Comparison of ENCODE assay signal across 24 cellular contexts in genomic region chr7:28478661-28479060, GRCh38.
"Had no signal": no experiment of that assay in that cellular context is flagged by ENCODE, and none has a peak within 500 bp of the region (broad histone marks: within the 10 kb centered on the region; RNA-seq: fewer than 3 reads in every experiment).

No MANE protein-coding gene starts in this region.

- H3K4me3 ChIP-seq: adrenal gland, body of pancreas, hepatocyte, skin epidermis, tibial artery had no signal

- DNase-seq: activated CD4-positive, alpha-beta T cell treated with anti-CD3 and anti-CD28 coated beads, Interleukin-2, amount 50 U/mL, for 48 hours; activated naive CD4-positive, alpha-beta T cell treated with anti-CD3 and anti-CD28 coated beads, Interleukin-2, amount 10 ng/mL, durations not matched to agents 7 days and 5 days; activated T-cell treated with anti-CD3 and anti-CD28 coated beads, Interleukin-2, amount 50 U/mL, for 24 hours; adrenal gland; body of pancreas; caudate nucleus; mammary epithelial cell; natural killer cell; nucleus accumbens; right cardiac atrium; stimulated activated CD4-positive, alpha-beta T cell treated with anti-CD3 and anti-CD28 coated beads, Interleukin-15, amount 100 ng/mL, for 24 hours; stimulated activated CD4-positive, alpha-beta T cell treated with anti-CD3 and anti-CD28 coated beads, Interleukin-4, amount 100 ng/mL, for 1 hour; stimulated activated naive B cell treated with anti-CD40 and anti-IgM and Interleukin-4, amounts not matched to agents 10 μg/mL and 1 μg/mL and 100 μg/mL, for 72 hours; tibial artery had no signal

- H2AFZ ChIP-seq: hepatocyte had no signal

- H3K27ac ChIP-seq: adrenal gland, body of pancreas, hepatocyte, skin epidermis, tibial artery, VCaP had no signal

- H3K4me1 ChIP-seq: adrenal gland, body of pancreas had no signal

- H3K36me3 ChIP-seq: adrenal gland, tibial artery had no signal

- H3K4me3 Mint-ChIP-seq: activated naive CD4-positive, alpha-beta T cell treated with anti-CD3 and anti-CD28 coated beads, Interleukin-2, amount 10 ng/mL, durations not matched to agents 7 days and 5 days; activated T-cell treated with anti-CD3 and anti-CD28 coated beads, Interleukin-2, amount 50 U/mL, for 24 hours; natural killer cell; stimulated activated naive B cell treated with anti-CD40 and anti-IgM and Interleukin-4, amounts not matched to agents 10 μg/mL and 1 μg/mL and 100 μg/mL, for 72 hours had no signal

- FAIRE-seq: colon, endometrium, keratinocyte, urothelium cell line had no signal

- H3K27ac Mint-ChIP-seq: activated naive CD4-positive, alpha-beta T cell treated with anti-CD3 and anti-CD28 coated beads, Interleukin-2, amount 10 ng/mL, durations not matched to agents 7 days and 5 days; activated T-cell treated with anti-CD3 and anti-CD28 coated beads, Interleukin-2, amount 50 U/mL, for 24 hours; natural killer cell; progenitor cell of endocrine pancreas; stimulated activated naive B cell treated with anti-CD40 and anti-IgM and Interleukin-4, amounts not matched to agents 10 μg/mL and 1 μg/mL and 100 μg/mL, for 72 hours had no signal

- H3K9me3 Mint-ChIP-seq: activated naive CD4-positive, alpha-beta T cell treated with anti-CD3 and anti-CD28 coated beads, Interleukin-2, amount 10 ng/mL, durations not matched to agents 7 days and 5 days; activated T-cell treated with anti-CD3 and anti-CD28 coated beads, Interleukin-2, amount 50 U/mL, for 24 hours; natural killer cell; stimulated activated naive B cell treated with anti-CD40 and anti-IgM and Interleukin-4, amounts not matched to agents 10 μg/mL and 1 μg/mL and 100 μg/mL, for 72 hours had no signal

- H3K79me2 ChIP-seq: hepatocyte had no signal

- H3K27me3 ChIP-seq: adrenal gland, body of pancreas, hepatocyte, tibial artery had no signal

- H3K36me3 Mint-ChIP-seq: activated naive CD4-positive, alpha-beta T cell treated with anti-CD3 and anti-CD28 coated beads, Interleukin-2, amount 10 ng/mL, durations not matched to agents 7 days and 5 days; natural killer cell; stimulated activated naive B cell treated with anti-CD40 and anti-IgM and Interleukin-4, amounts not matched to agents 10 μg/mL and 1 μg/mL and 100 μg/mL, for 72 hours had no signal

- ATAC-seq: body of pancreas, esophagus mucosa, left lobe of liver, natural killer cell, right cardiac atrium had no signal

- H3K4me2 ChIP-seq: hepatocyte had no signal

- H3K9me3 ChIP-seq: adrenal gland, body of pancreas, tibial artery had no signal
